8 cellular contexts compared by ENCODE assay signal in the genomic region with DNA sequence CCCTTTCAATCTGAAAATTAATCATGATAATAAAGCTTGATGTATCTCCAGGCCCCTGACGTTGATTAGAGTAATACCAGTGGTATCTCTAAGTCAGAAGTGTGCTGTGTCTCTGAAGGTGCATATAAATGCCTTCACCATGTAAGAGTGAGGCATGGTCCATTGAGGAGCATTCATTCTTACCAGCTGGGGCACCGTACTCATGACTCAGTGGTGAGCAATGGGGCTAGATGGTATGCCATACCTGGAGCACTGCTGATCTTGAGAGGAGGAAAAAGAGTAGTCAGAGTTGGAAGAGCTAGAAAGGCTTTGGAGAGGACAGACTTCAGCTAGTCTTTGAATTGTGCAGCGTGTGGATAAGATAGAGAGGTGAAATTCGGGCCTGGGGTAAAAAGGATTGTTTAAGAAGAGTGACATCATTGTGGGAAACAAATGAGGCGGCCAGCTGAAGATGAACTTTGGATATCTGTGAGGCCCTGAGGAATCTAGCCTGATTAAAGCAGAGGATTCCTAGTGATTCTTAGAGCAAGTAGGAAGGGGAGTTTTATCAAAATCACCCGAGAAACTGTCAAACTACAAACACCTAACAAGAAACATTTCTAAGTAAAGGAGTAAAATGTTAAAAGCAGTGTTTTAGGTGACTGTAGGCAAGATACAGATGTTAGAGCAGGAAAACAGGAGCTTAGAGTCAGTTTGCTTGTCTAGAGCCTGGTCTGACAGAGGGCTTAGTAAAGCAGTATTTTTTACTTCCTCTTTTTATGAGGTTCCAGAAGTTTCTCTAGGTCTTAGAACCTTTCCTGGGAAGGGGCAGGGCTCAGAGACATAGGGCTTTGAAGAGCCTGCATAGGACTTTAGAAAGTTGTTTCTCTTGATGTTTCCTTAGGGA. TPM values are rescaled to one million over a fixed set of nuclear protein-coding genes. Genes with fewer than 3 reads are reported as not detected.
DNase-seq lines count a peak whose midpoint lies in the region; ATAC-seq and TF ChIP-seq lines count a peak whose summit lies in the region.

No MANE protein-coding gene starts in this region.

- peaks cover 50% of the 10 kb centered on the region for H4K20me1 ChIP-seq in BLaER1
- H4K20me1 ChIP-seq in GM23338 (replicated peaks; ENCODE audit: insufficient read depth): peaks cover 29% of the 10 kb centered on the region

- intact Hi-C loops in left colon (cut with DNase I, micrococcal nuclease) (no loop called here), esophagus muscularis mucosa (cut with DNase I) (no loop called here)

- H3K9ac ChIP-seq in BLaER1: no peak overlapping the region

- H3K36me3 Mint-ChIP-seq in GM23338 (ENCODE audit: low read depth): no peaks in the 10 kb centered on the region

- H3K4me3 ChIP-seq in BLaER1 (no peak overlapping the region), GM23338 (no peak overlapping the region), esophagus muscularis mucosa (no peak overlapping the region)

- 71% methylated on average over 6 of the region's 6 CpGs for WGBS in esophagus muscularis mucosa

- H2AFZ ChIP-seq in GM23338: no peak overlapping the region

- peak overlapping the region; percentile 9; the same call in 1 of the 2 replicates for H3K4me2 ChIP-seq in BLaER1
- H3K4me2 ChIP-seq in GM23338: peak overlapping the region; percentile 25; the same call in 1 of the 2 replicates

- H3K36me3 ChIP-seq in BLaER1 (peaks cover 6% of the 10 kb centered on the region; the same call in 1 of the 2 replicates), GM23338 (ENCODE audit: insufficient read depth) (no peaks in the 10 kb centered on the region), esophagus muscularis mucosa (no peaks in the 10 kb centered on the region)

- no peak for TF ChIP-seq CTCF in GM23338 (conservative IDR thresholded peaks at IDR 0.05; ENCODE audit: low read depth in 2 of 2)
- no peak for TF ChIP-seq CTCF in esophagus muscularis mucosa (IDR thresholded peaks at IDR 0.05)
- TF ChIP-seq CTCF in GM10266 (IDR thresholded peaks at IDR 0.05; ENCODE audit: control insufficient read depth, insufficient read depth, low read depth, missing control alignments): no peak

- no peaks in the 10 kb centered on the region for H3K9me3 Mint-ChIP-seq in GM23338

- H3K27ac Mint-ChIP-seq in GM23338: no peak overlapping the region; the same call in 1 of the 2 replicates

- peak; percentile 45 for ATAC-seq in GM23338
- ATAC-seq in SK-N-SH treated with all-trans-retinoic acid at 6 μM for 48 hours: peak; percentile 27
- ATAC-seq in left colon: peak; percentile 71

- no peak overlapping the region for H3K4me3 Mint-ChIP-seq in GM23338

- H3K4me1 ChIP-seq in BLaER1: peaks cover 56% of the 10 kb centered on the region
- peaks cover 45% of the 10 kb centered on the region for H3K4me1 ChIP-seq in GM23338 (ENCODE audit: insufficient read depth)
- peaks cover 58 to 79% (median 67%) of the 10 kb centered on the region in 4 donors for H3K4me1 ChIP-seq in esophagus muscularis mucosa

- no peak for TF ChIP-seq EP300 in esophagus muscularis mucosa (IDR thresholded peaks at IDR 0.05)

- H3K27ac ChIP-seq in BLaER1 (no peak overlapping the region), GM23338 (ENCODE audit: low read depth) (no peak overlapping the region), esophagus muscularis mucosa (replicated peaks in 1 of 4) (no peak overlapping the region)

- H3K27me3 ChIP-seq in BLaER1 (no peaks in the 10 kb centered on the region), GM23338 (ENCODE audit: insufficient read depth) (no peaks in the 10 kb centered on the region), esophagus muscularis mucosa (no peaks in the 10 kb centered on the region)

- no peaks in the 10 kb centered on the region for H3F3A ChIP-seq in GM23338 (replicated peaks; ENCODE audit: low read depth)

- H3K9me2 ChIP-seq in GM23338 (ENCODE audit: insufficient read depth): no peaks in the 10 kb centered on the region

- H3K9me3 ChIP-seq in BLaER1 (no peaks in the 10 kb centered on the region), esophagus muscularis mucosa (no peaks in the 10 kb centered on the region)

- DNase-seq in GM23338 (ENCODE audit: low spot score) (no peak), left colon (no peak), SIG-M5 treated with dmso at 0.1 percent for 504 hours (lab: John Stamatoyannopoulos, UW; ENCODE audit: unreplicated experiment) (no peak), esophagus muscularis mucosa (ENCODE audit: extremely low spot score) (no peak), iPS-NIHi11 (ENCODE audit: low spot score) (no peak), GM10266 (ENCODE audit: extremely low spot score) (no peak)

- no peaks in the 10 kb centered on the region for H3K27me3 Mint-ChIP-seq in GM23338 (ENCODE audit: insufficient read depth, low read depth, poor library complexity)

- H3K79me2 ChIP-seq in GM23338 (replicated peaks; ENCODE audit: insufficient read depth): peaks cover 93% of the 10 kb centered on the region

- peaks cover 56% of the 10 kb centered on the region for H3K4me1 Mint-ChIP-seq in GM23338

- TF ChIP-seq POLR2A in esophagus muscularis mucosa (IDR thresholded peaks at IDR 0.05; ENCODE audit: low read depth): no peak

TF ChIP-seq in GM23338, 12 proteins besides CTCF, POLR2A, EP300 and RAD21:
- TF ChIP-seq EZH2phosphoT487 (IDR thresholded peaks at IDR 0.05; ENCODE audit: unreplicated experiment): no peak

TF ChIP-seq in SK-N-SH treated with all-trans-retinoic acid at 6 μM for 48 hours, 23 proteins besides CTCF, POLR2A, EP300 and RAD21:
- TF ChIP-seq ZNF70 (CRISPR knock-in tag; IDR thresholded peaks at IDR 0.05) (no peak), ZNF8 (CRISPR knock-in tag; IDR thresholded peaks at IDR 0.05) (peak; percentile 23; the same call in 1 of the 2 replicates)

RNA-seq across cellular contexts. Expression of a gene that starts 13.6 kb away (rescaled TPM):
- total RNA-seq in GM23338 (2014; rRNA removed; shearing (Covaris generic)): 22.1 and 26.1 TPM in 2 replicates
- 23.4 and 29.9 TPM in 2 replicates for polyA plus RNA-seq in GM23338 (2016; fragmentation: Nextera tagmentation; extraction: Ambion mirVana)
- 10 to 100 TPM; 63.5 to 72.2 TPM for total RNA-seq in left colon
- 10 to 100 TPM; 16.2 to 27.9 (median 24.7) TPM for total RNA-seq in esophagus muscularis mucosa
